In the genomic region with DNA sequence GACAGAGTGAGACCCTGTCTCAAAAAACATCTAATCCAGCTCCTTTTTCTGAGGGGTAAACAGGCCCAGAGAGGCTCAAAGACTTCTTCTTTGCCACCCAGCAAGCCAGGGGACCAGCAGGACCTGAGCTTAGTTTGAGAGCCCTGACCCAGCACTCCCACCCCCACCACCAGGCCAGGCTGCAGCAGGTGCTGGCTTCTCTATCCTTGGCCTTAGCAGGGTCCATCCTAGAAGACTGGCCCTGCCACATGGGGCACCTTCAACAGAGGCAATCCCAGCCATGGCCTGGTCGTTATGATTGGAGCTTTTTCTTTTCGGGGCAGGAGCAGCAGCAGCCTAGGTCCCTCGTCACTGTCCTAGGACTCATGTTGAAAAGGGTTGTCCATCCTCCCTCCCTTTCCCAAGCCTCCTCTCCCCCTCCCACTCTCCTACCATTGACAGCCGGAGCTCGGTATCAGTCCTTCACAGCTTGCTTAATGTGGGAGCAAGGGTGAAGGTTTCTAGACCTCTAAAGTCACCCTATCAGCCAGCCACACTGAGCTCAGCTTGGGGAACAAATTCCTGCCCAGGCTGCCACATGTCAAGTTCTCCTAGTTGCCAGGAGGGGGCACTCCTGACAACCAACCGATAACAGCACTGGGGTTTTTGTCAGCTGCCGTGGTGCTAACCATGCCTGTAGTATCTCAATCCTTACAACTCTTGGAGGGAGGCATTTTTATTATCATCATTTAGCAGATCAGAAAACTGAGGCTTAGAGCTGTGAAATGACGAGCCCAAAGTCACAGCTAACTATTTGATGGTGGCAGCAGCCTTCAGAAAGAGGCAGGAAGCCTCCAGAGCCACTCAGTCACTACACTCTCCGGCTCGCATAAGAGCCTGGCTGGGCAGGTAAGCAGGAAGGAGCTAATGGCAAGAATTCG, we compare ENCODE assay signal across 2 cellular contexts.
TF ChIP-seq lines count a peak whose summit lies in the region.

No MANE protein-coding gene starts in this region.

TF ChIP-seq in HEK293T, 16 proteins besides CTCF, POLR2A, EP300 and RAD21:
- TF ChIP-seq ARNT (IDR thresholded peaks at IDR 0.05) (no peak), L3MBTL2 (conservative IDR thresholded peaks at IDR 0.05) (no peak), FOXA1 (IDR thresholded peaks at IDR 0.05) (no peak), SP1 (IDR thresholded peaks at IDR 0.05) (no peak), NFRKB (IDR thresholded peaks at IDR 0.05) (no peak), TARDBP (IDR thresholded peaks at IDR 0.05) (no peak), BHLHE40 (IDR thresholded peaks at IDR 0.05; ENCODE audit: borderline replicate concordance) (no peak)

TF ChIP-seq in endothelial cell of umbilical vein, 7 proteins besides CTCF, POLR2A, EP300 and RAD21:
- TF ChIP-seq MYC (IDR thresholded peaks at IDR 0.05; ENCODE audit: low read depth, low read length) (no peak), GATA2 (IDR thresholded peaks at IDR 0.05; ENCODE audit: insufficient read depth, insufficient read length, low read depth, low read length) (no peak), JUN (IDR thresholded peaks at IDR 0.05; ENCODE audit: borderline replicate concordance, insufficient read depth, insufficient read length, low read depth) (no peak), FOS (IDR thresholded peaks at IDR 0.05; ENCODE audit: borderline replicate concordance, insufficient read depth, low read length) (no peak), EZH2 (IDR thresholded peaks at IDR 0.05; ENCODE audit: borderline replicate concordance, low read depth, low read length, severe bottlenecking) (no peak)
- TF ChIP-seq, protein P1, sequence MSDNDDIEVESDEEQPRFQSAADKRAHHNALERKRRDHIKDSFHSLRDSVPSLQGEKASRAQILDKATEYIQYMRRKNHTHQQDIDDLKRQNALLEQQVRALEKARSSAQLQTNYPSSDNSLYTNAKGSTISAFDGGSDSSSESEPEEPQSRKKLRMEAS (IDR thresholded peaks at IDR 0.05; ENCODE audit: insufficient read depth, insufficient read length), result no peak
